In genomic region chr5:108681079-108681921, GRCh38 we compare ENCODE assay signal across 8 cellular contexts.
DNase-seq lines count a peak whose midpoint lies in the region; ATAC-seq, FAIRE-seq and TF ChIP-seq lines count a peak whose summit lies in the region.

No MANE protein-coding gene starts in this region.

- TF ChIP-seq POLR2A in breast epithelium (IDR thresholded peaks at IDR 0.05): no peak

- peak overlapping the region in 1 of 2 donors; percentile 53 for H3K4me3 Mint-ChIP-seq in stimulated activated naive B cell treated with anti-CD40 and anti-IgM and Interleukin-4, amounts not matched to agents 10 μg/mL and 1 μg/mL and 100 μg/mL, for 72 hours

- no peak overlapping the region for H3K27ac ChIP-seq in breast epithelium

- no peaks in the 10 kb centered on the region for H3K36me3 Mint-ChIP-seq in stimulated activated naive B cell treated with anti-CD40 and anti-IgM and Interleukin-4, amounts not matched to agents 10 μg/mL and 1 μg/mL and 100 μg/mL, for 72 hours

- TF ChIP-seq CTCF in breast epithelium (IDR thresholded peaks at IDR 0.05): peak; percentile 60 to 77 (median 68)

- ATAC-seq in GM19372 (IDR thresholded peaks at IDR 0.05; ENCODE audit: low read depth, unreplicated experiment): peak; percentile 94
- ATAC-seq in HG03280 (IDR thresholded peaks at IDR 0.05; ENCODE audit: unreplicated experiment): peak; percentile 95
- ATAC-seq in stimulated activated naive B cell treated with anti-CD40 and anti-IgM and Interleukin-4, amounts not matched to agents 10 μg/mL and 1 μg/mL and 100 μg/mL, for 72 hours (replicated peaks): peak; percentile 89 to 92

- H3K27ac Mint-ChIP-seq in stimulated activated naive B cell treated with anti-CD40 and anti-IgM and Interleukin-4, amounts not matched to agents 10 μg/mL and 1 μg/mL and 100 μg/mL, for 72 hours: peak overlapping the region; percentile 75

- H3K9me3 Mint-ChIP-seq in stimulated activated naive B cell treated with anti-CD40 and anti-IgM and Interleukin-4, amounts not matched to agents 10 μg/mL and 1 μg/mL and 100 μg/mL, for 72 hours: peaks cover 0 to 2% of the 10 kb centered on the region in 2 donors

- no peaks in the 10 kb centered on the region for H3K9me3 ChIP-seq in breast epithelium

- H3K4me1 Mint-ChIP-seq in stimulated activated naive B cell treated with anti-CD40 and anti-IgM and Interleukin-4, amounts not matched to agents 10 μg/mL and 1 μg/mL and 100 μg/mL, for 72 hours: peaks cover 6 to 19% of the 10 kb centered on the region in 2 donors

- FAIRE-seq in islet of Langerhans (lab: Jason Lieb, UNC): peak; percentile 95

- no peaks in the 10 kb centered on the region for H3K4me1 ChIP-seq in breast epithelium

- H3K27me3 ChIP-seq in breast epithelium: no peaks in the 10 kb centered on the region

- H3K36me3 ChIP-seq in breast epithelium: no peaks in the 10 kb centered on the region

- intact Hi-C loops in breast epithelium (cut with DNase I; ENCODE audit: low total_unique reads): loop anchor here (10.0 kb wide), 1 partner anchor 754 kb away; no protein-coding TSS in a partner anchor

- peak overlapping the region in 1 of 3 donors; percentile 36 for H3K4me3 ChIP-seq in breast epithelium

- DNase-seq in EL: peak; percentile 61
- DNase-seq in NOMO-1 (lab: John Stamatoyannopoulos, UW; ENCODE audit: unreplicated experiment in 2 of 2): peak; percentile 64 to 86
- no peak for DNase-seq in breast epithelium (ENCODE audit: low spot score in 2 of 2)
- peak; percentile 47 for DNase-seq in stimulated activated naive B cell treated with anti-CD40 and anti-IgM and Interleukin-4, amounts not matched to agents 10 μg/mL and 1 μg/mL and 100 μg/mL, for 72 hours
- DNase-seq in activated gamma-delta T cell treated with Interleukin-2 at 50 U/mL for 16 hours: no peak

- peaks cover 0 to 9% of the 10 kb centered on the region in 2 donors for H3K27me3 Mint-ChIP-seq in stimulated activated naive B cell treated with anti-CD40 and anti-IgM and Interleukin-4, amounts not matched to agents 10 μg/mL and 1 μg/mL and 100 μg/mL, for 72 hours

Comparison
In these comparisons a context has a peak if more than half of its experiments do, and no peak if none do; other contexts are left out.
1. DNase-seq: peak in EL (single experiment), NOMO-1 (2 of 2) and stimulated activated naive B cell treated with anti-CD40 and anti-IgM and Interleukin-4, amounts not matched to agents 10 μg/mL and 1 μg/mL and 100 μg/mL, for 72 hours (single experiment); none in breast epithelium (0 of 2) and activated gamma-delta T cell treated with Interleukin-2 at 50 U/mL for 16 hours (single experiment).
2. Peak in every context shown above with its lines, with median percentiles within 50 percentile points of each other: ATAC-seq.